24 cellular contexts compared by ENCODE assay signal in the genomic region with DNA sequence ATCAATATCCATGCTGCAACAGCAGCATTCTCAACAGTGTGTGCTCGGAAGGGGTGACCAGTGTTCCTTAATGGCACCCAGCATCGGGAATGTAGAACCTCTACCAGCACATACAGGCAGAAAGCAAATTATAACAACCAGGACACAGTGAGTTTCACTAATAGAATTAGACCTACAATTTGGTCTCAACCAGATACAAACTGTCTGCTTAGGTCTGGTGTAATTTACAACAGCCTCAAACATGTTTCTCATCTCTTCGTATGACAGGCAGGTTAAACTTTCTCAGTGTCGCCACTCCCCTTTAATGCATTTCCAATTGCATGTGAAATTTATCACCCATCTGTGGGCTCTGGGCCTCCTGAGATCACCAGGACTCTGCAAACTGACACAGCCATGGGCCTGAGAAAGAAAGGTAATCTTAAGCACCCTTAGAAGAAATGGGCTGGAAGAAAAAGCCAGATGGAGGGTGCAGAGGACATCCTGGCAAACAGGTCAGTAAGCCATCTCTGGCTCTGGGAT.
"Had no signal": no experiment of that assay in that cellular context is flagged by ENCODE, and none has a peak within 500 bp of the region (broad histone marks: within the 10 kb centered on the region; RNA-seq: fewer than 3 reads in every experiment).

No MANE protein-coding gene starts in this region.

- H3K27me3 ChIP-seq: brain microvascular endothelial cell, Peyer's patch had no signal

- H3K36me3 Mint-ChIP-seq: activated naive CD4-positive, alpha-beta T cell treated with anti-CD3 and anti-CD28 coated beads, Interleukin-2, amount 10 ng/mL, durations not matched to agents 7 days and 5 days; activated naive CD8-positive, alpha-beta T cell treated with anti-CD3 and anti-CD28 coated beads for 36 hours had no signal

- H3K4me3 ChIP-seq: Peyer's patch had no signal

- H3K9me3 ChIP-seq: Peyer's patch had no signal

- H3K9me3 Mint-ChIP-seq: activated CD4-positive, alpha-beta memory T cell treated with anti-CD3 and anti-CD28 coated beads, Interleukin-2, amount 10 ng/mL, durations not matched to agents 7 days and 5 days; activated naive CD4-positive, alpha-beta T cell treated with anti-CD3 and anti-CD28 coated beads, Interleukin-2, amount 10 ng/mL, durations not matched to agents 7 days and 5 days; activated T-helper 2 cell treated with anti-CD3 and anti-CD28 coated beads, Interferon-gamma antibody, Interleukin-2, Interleukin-4, amounts not matched to agents 10 μg/mL and 5 μg/mL and 100 μg/mL, durations not matched to agents 14 hours and 24 hours and 36 hours had no signal

- H3K4me1 Mint-ChIP-seq: activated CD4-positive, alpha-beta memory T cell treated with anti-CD3 and anti-CD28 coated beads, Interleukin-2, amount 10 ng/mL, durations not matched to agents 7 days and 5 days; activated CD4-positive, alpha-beta T cell treated with anti-CD3 and anti-CD28 coated beads for 36 hours; activated naive CD4-positive, alpha-beta T cell treated with anti-CD3 and anti-CD28 coated beads, Interleukin-2, amount 10 ng/mL, durations not matched to agents 7 days and 5 days; activated naive CD8-positive, alpha-beta T cell treated with anti-CD3 and anti-CD28 coated beads for 36 hours had no signal

- DNase-seq: activated CD4-positive, alpha-beta memory T cell treated with anti-CD3 and anti-CD28 coated beads, Interleukin-2, amount 10 ng/mL, durations not matched to agents 7 days and 5 days; activated CD4-positive, alpha-beta T cell treated with anti-CD3 and anti-CD28 coated beads for 36 hours; activated CD4-positive, alpha-beta T cell treated with anti-CD3 and anti-CD28 coated beads, Interleukin-2, amount 50 U/mL, for 1 hour; activated gamma-delta T cell treated with Interleukin-2 at 50 U/mL for 16 hours; activated naive CD4-positive, alpha-beta T cell treated with anti-CD3 and anti-CD28 coated beads, Interleukin-2, amount 10 ng/mL, durations not matched to agents 7 days and 5 days; activated naive CD8-positive, alpha-beta T cell treated with anti-CD3 and anti-CD28 coated beads for 36 hours; activated T-cell treated with anti-CD3 and anti-CD28 coated beads for 4 hours; activated T-cell treated with anti-CD3 and anti-CD28 coated beads, Interleukin-2, amount 50 U/mL, for 72 hours; brain microvascular endothelial cell; cerebellar nuclear complex; NCI-H1092 treated with DMSO at 0.1 percent for 48 hours; NCI-H1417 treated with DMSO at 0.1 percent for 48 hours; NCI-H1694; NCI-H2029; NCI-H2107; NCI-H345; NCI-H510A treated with DMSO at 0.1 percent for 48 hours; Peyer's patch; SHP77; T-helper 1 cell had no signal

- ATAC-seq: activated CD4-positive, alpha-beta T cell treated with anti-CD3 and anti-CD28 coated beads for 36 hours; activated T-cell treated with anti-CD3 and anti-CD28 coated beads, Interleukin-2, amount 50 U/mL, for 72 hours had no signal

- H3K27me3 Mint-ChIP-seq: activated CD4-positive, alpha-beta memory T cell treated with anti-CD3 and anti-CD28 coated beads, Interleukin-2, amount 10 ng/mL, durations not matched to agents 7 days and 5 days; activated CD4-positive, alpha-beta T cell treated with anti-CD3 and anti-CD28 coated beads for 36 hours; activated naive CD8-positive, alpha-beta T cell treated with anti-CD3 and anti-CD28 coated beads for 36 hours had no signal

- H3K4me3 Mint-ChIP-seq: activated CD4-positive, alpha-beta memory T cell treated with anti-CD3 and anti-CD28 coated beads, Interleukin-2, amount 10 ng/mL, durations not matched to agents 7 days and 5 days; activated CD4-positive, alpha-beta T cell treated with anti-CD3 and anti-CD28 coated beads for 36 hours; activated naive CD4-positive, alpha-beta T cell treated with anti-CD3 and anti-CD28 coated beads, Interleukin-2, amount 10 ng/mL, durations not matched to agents 7 days and 5 days; activated naive CD8-positive, alpha-beta T cell treated with anti-CD3 and anti-CD28 coated beads for 36 hours; activated T-cell treated with anti-CD3 and anti-CD28 coated beads, Interleukin-2, amount 50 U/mL, for 72 hours had no signal

- H3K36me3 ChIP-seq: brain microvascular endothelial cell, Peyer's patch had no signal

- H3K9ac ChIP-seq: KMS-11 had no signal

- H3K4me1 ChIP-seq: Peyer's patch had no signal

- H3K27ac Mint-ChIP-seq: activated CD4-positive, alpha-beta memory T cell treated with anti-CD3 and anti-CD28 coated beads, Interleukin-2, amount 10 ng/mL, durations not matched to agents 7 days and 5 days; activated CD4-positive, alpha-beta T cell treated with anti-CD3 and anti-CD28 coated beads for 36 hours; activated naive CD4-positive, alpha-beta T cell treated with anti-CD3 and anti-CD28 coated beads, Interleukin-2, amount 10 ng/mL, durations not matched to agents 7 days and 5 days; activated naive CD8-positive, alpha-beta T cell treated with anti-CD3 and anti-CD28 coated beads for 36 hours; activated T-cell treated with anti-CD3 and anti-CD28 coated beads, Interleukin-2, amount 50 U/mL, for 72 hours; activated T-helper 2 cell treated with anti-CD3 and anti-CD28 coated beads, Interferon-gamma antibody, Interleukin-2, Interleukin-4, amounts not matched to agents 10 μg/mL and 5 μg/mL and 100 μg/mL, durations not matched to agents 14 hours and 24 hours and 36 hours had no signal

- H3K27ac ChIP-seq: brain microvascular endothelial cell, KMS-11, Peyer's patch, RWPE1, VCaP had no signal

- H3K4me2 ChIP-seq: KMS-11 had no signal
